Comparison of ENCODE assay signal across 8 cellular contexts in genomic region chr5:6448622-6449464, GRCh38. TPM values are rescaled to one million over a fixed set of nuclear protein-coding genes. Genes with fewer than 3 reads are reported as not detected.
A peak's percentile ranks its signal among the peaks of the same experiment; 100 is the strongest.
DNase-seq lines count a peak whose midpoint lies in the region; ATAC-seq and TF ChIP-seq lines count a peak whose summit lies in the region.

Gene UBE2QL1 (plus strand): TSS chr5:6448859. CDS start chr5:6448894, 35 bp downstream.

- DNase-seq in Caco-2 (peak in 1 of 2 experiments; percentile 39), GM23248 (peak; percentile 20), Peyer's patch (no peak), vagina (ENCODE audit: extremely low spot score in 2 of 2) (peak in 1 of 2 donors; percentile 79)

- in situ Hi-C loops in GM23248 (cut with MboI), result no loop called here

- H3K36me3 ChIP-seq in Caco-2 (ENCODE audit: control insufficient read depth, insufficient read depth, low read length) (no peaks in the 10 kb centered on the region), GM23248 (ENCODE audit: low read depth) (no peaks in the 10 kb centered on the region), Peyer's patch (no peaks in the 10 kb centered on the region), endocrine pancreas (ENCODE audit: control insufficient read depth, insufficient read depth, low read length) (no peaks in the 10 kb centered on the region), muscle layer of colon (ENCODE audit: insufficient read depth, low read length) (no peaks in the 10 kb centered on the region), vagina (no peaks in the 10 kb centered on the region)

- TF ChIP-seq POLR2A in Peyer's patch (IDR thresholded peaks at IDR 0.05) (no peak), vagina (IDR thresholded peaks at IDR 0.05) (no peak)

- no peaks in the 10 kb centered on the region for H4K20me1 ChIP-seq in GM23248 (ENCODE audit: insufficient read depth)

- no peaks in the 10 kb centered on the region for H3K9me3 Mint-ChIP-seq in Caco-2 (ENCODE audit: unreplicated experiment)

- 3 to 8% methylated on average over 31 to 100 of the region's 103 CpGs for WGBS in GM23248 (ENCODE audit: low coverage in 1 of 2, low lambda C conversion rate in 2 of 2, missing lambda C conversion rate in 2 of 2), 2 experiments

- POLR2A ChIA-PET in Caco-2 (lab: Charles Lee), result no interaction called here

- H3K27ac ChIP-seq in GM23248, result no peak within 1 kb of the TSS
- no peak within 1 kb of the TSS for H3K27ac ChIP-seq in Peyer's patch
- H3K27ac ChIP-seq in muscle layer of colon (ENCODE audit: low read depth, low read length), result peak within 1 kb of the TSS; percentile 32
- H3K27ac ChIP-seq in vagina, result no peak within 1 kb of the TSS

- no peak within 1 kb of the TSS for H3K9ac ChIP-seq in GM23248
- H3K9ac ChIP-seq in endocrine pancreas (ENCODE audit: control insufficient read depth, insufficient read depth, low read length), result peak within 1 kb of the TSS; percentile 96
- H3K9ac ChIP-seq in muscle layer of colon (ENCODE audit: low read length), result peak within 1 kb of the TSS; percentile 34

- 0 out of 2 replicates have a peak, but pooled peaks cover 2% of the 10 kb centered on the region for H3K27me3 ChIP-seq in Caco-2 (replicated peaks; ENCODE audit: control insufficient read depth, insufficient read depth, low read length)
- peaks cover 40% of the 10 kb centered on the region for H3K27me3 ChIP-seq in GM23248 (replicated peaks; ENCODE audit: insufficient read depth)
- H3K27me3 ChIP-seq in Peyer's patch, result no peaks in the 10 kb centered on the region
- H3K27me3 ChIP-seq in endocrine pancreas (ENCODE audit: control insufficient read depth, insufficient read depth, low read length), result no peaks in the 10 kb centered on the region
- H3K27me3 ChIP-seq in muscle layer of colon (ENCODE audit: control insufficient read depth in 1 of 2, insufficient read depth in 2 of 2, low read length in 2 of 2), result peaks cover 0 to 6% of the 10 kb centered on the region in 2 donors
- no peaks in the 10 kb centered on the region for H3K27me3 ChIP-seq in vagina

- no peaks in the 10 kb centered on the region for H3K9me2 ChIP-seq in GM23248 (ENCODE audit: insufficient read depth)

- no peak within 1 kb of the TSS for H3K4me3 Mint-ChIP-seq in Caco-2 (ENCODE audit: unreplicated experiment)

- no peaks in the 10 kb centered on the region for H3K9me3 ChIP-seq in Caco-2
- no peaks in the 10 kb centered on the region for H3K9me3 ChIP-seq in GM23248 (ENCODE audit: low read depth)
- no peaks in the 10 kb centered on the region for H3K9me3 ChIP-seq in Peyer's patch
- H3K9me3 ChIP-seq in endocrine pancreas (ENCODE audit: control insufficient read depth, low read length), result no peaks in the 10 kb centered on the region
- no peaks in the 10 kb centered on the region for H3K9me3 ChIP-seq in muscle layer of colon (ENCODE audit: low read length)
- no peaks in the 10 kb centered on the region for H3K9me3 ChIP-seq in vagina

- TF ChIP-seq CTCF in Caco-2 (IDR thresholded peaks at IDR 0.05; ENCODE audit: insufficient read depth in 1 of 2, low read depth in 1 of 2, low read length in 1 of 2, severe bottlenecking in 1 of 2, unreplicated experiment in 1 of 2) (no peak), Peyer's patch (IDR thresholded peaks at IDR 0.05) (no peak), vagina (IDR thresholded peaks at IDR 0.05) (no peak)

- no peaks in the 10 kb centered on the region for H3K79me2 ChIP-seq in GM23248 (ENCODE audit: insufficient read depth)

- no TSS peak for BruUV-seq in Caco-2 (replicated peaks; lab: Mats Ljungman, UMichigan)

- H3K4me1 ChIP-seq in Caco-2 (peaks cover 4% of the 10 kb centered on the region), GM23248 (ENCODE audit: insufficient read depth) (no peaks in the 10 kb centered on the region), Peyer's patch (peaks cover 0 to 6% (median 3%) of the 10 kb centered on the region in 4 donors), endocrine pancreas (ENCODE audit: control insufficient read depth, insufficient read depth, low read length) (peaks cover 6% of the 10 kb centered on the region), muscle layer of colon (ENCODE audit: insufficient read depth, low read length) (peaks cover 19% of the 10 kb centered on the region), vagina (peaks cover 18% of the 10 kb centered on the region)

- no peak within 1 kb of the TSS for H3K4me2 ChIP-seq in GM23248 (ENCODE audit: unreplicated experiment)

- peaks cover 9% of the 10 kb centered on the region for H3K4me1 Mint-ChIP-seq in Caco-2 (ENCODE audit: low read depth, unreplicated experiment)

- peaks cover 26% of the 10 kb centered on the region for H3K27me3 Mint-ChIP-seq in Caco-2 (ENCODE audit: insufficient read depth, unreplicated experiment)

- CTCF ChIA-PET in Caco-2 (lab: Charles Lee), result no interaction called here

- H2AFZ ChIP-seq in GM23248, result no peak within 1 kb of the TSS

- no peak within 1 kb of the TSS for H3K27ac Mint-ChIP-seq in Caco-2 (ENCODE audit: unreplicated experiment)

- no peaks in the 10 kb centered on the region; the same call in 1 of the 2 replicates for H3F3A ChIP-seq in GM23248 (ENCODE audit: insufficient read depth)

- no peaks in the 10 kb centered on the region for H3K36me3 Mint-ChIP-seq in Caco-2 (ENCODE audit: insufficient read depth, unreplicated experiment)

- ATAC-seq in GM21737 (IDR thresholded peaks at IDR 0.05; ENCODE audit: unreplicated experiment), result no peak
- no peak for ATAC-seq in HG02973 (IDR thresholded peaks at IDR 0.05; ENCODE audit: unreplicated experiment)

- intact Hi-C loops in Caco-2 (cut with micrococcal nuclease; ENCODE audit: unreplicated experiment), result loop anchor here (1.0 kb wide), 1 partner anchor 65 kb away; no protein-coding TSS in a partner anchor
- intact Hi-C loops in vagina (cut with DNase I), result no loop called here

- H3K4me3 ChIP-seq in Caco-2 (ENCODE audit: low read depth, low read length) (peak within 1 kb of the TSS; percentile 8), GM23248 (no peak within 1 kb of the TSS), Peyer's patch (peak within 1 kb of the TSS; percentile 11 to 50 (median 38)), endocrine pancreas (ENCODE audit: control insufficient read depth, insufficient read depth, low read length) (peak within 1 kb of the TSS; percentile 79), muscle layer of colon (ENCODE audit: low read depth in 1 of 2, low read length in 2 of 2) (peak within 1 kb of the TSS; percentile 68 to 74), vagina (peak within 1 kb of the TSS; percentile 43 to 57)

RNA-seq across cellular contexts. Expression of gene UBE2QL1, which starts in this region (rescaled TPM):
- total RNA-seq in Caco-2 (2022), result not detected in 2 replicates
- not detected in 2 replicates for total RNA-seq in GM23248 (2014; rRNA removed; shearing (Covaris generic))
- polyA plus RNA-seq in GM23248 (2016; fragmentation: Nextera tagmentation; extraction: Ambion mirVana), result not detected in 2 replicates
- total RNA-seq in Peyer's patch, result 1 to 10 TPM in 2 of 4 donors, not detected in 2; 1.0 to 3.3 TPM
- 2.5 TPM for total RNA-seq in vagina

Comparison
In these comparisons a context has a peak if more than half of its experiments do, and no peak if none do; other contexts are left out.
1. Peak in DNase-seq in GM23248; RNA of the gene not detected or under 1 TPM.